ENCODE assay signal across 26 cellular contexts in the genomic region with DNA sequence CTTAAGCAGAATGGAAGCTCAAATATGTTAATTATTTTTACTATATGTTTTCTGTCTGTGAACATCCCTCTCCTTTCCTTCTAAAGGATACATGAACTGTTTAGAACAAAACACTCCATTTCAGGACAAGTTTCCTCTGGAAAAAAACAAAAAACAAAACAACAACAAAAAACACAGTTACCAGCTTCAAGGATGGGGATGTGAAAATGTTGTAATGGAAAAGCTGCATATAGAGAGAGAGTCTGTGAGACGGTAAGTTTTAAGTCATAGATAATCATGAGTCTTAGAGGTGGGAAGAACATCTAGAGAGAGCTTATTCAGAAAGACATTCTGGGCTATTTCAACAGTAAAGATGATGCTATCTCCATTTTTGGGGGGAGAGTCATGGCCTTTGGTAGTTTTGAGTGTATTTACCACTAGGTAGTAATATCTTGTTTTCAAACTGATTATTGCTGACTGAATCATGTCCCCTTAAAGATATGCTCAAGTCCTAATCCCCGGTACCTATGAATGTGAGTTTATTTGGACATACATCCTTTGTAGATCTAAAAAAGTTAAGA. TPM values are rescaled to one million over a fixed set of nuclear protein-coding genes. Genes with fewer than 3 reads are reported as not detected.
DNase-seq lines count a peak whose midpoint lies in the region; ATAC-seq, FAIRE-seq and TF ChIP-seq lines count a peak whose summit lies in the region.
"Had no signal": no experiment of that assay in that cellular context is flagged by ENCODE, and none has a peak within 500 bp of the region (broad histone marks: within the 10 kb centered on the region; RNA-seq: fewer than 3 reads in every experiment).

No MANE protein-coding gene starts in this region.

- H3K9me3 Mint-ChIP-seq in activated T-cell treated with anti-CD3 and anti-CD28 coated beads, Interleukin-2, amount 50 U/mL, for 4 hours, result peaks cover 25% of the 10 kb centered on the region
- H3K9me3 Mint-ChIP-seq in activated T-helper 17 cell treated with anti-CD3 and anti-CD28 coated beads, Interleukin-2, amount 50 U/mL, for 72 hours, result peaks cover 14% of the 10 kb centered on the region
- H3K9me3 Mint-ChIP-seq in stimulated activated naive B cell treated with anti-CD40 and anti-IgM and Interleukin-4, amounts not matched to agents 10 μg/mL and 1 μg/mL and 100 μg/mL, for 72 hours, result peaks cover 24 to 29% of the 10 kb centered on the region in 2 donors
- H3K9me3 Mint-ChIP-seq in CD4-positive, alpha-beta memory T cell, result peaks cover 0 to 19% (median 16%) of the 10 kb centered on the region in 8 donors

- 84 to 87% (median 84%) methylated on average over 2 of the region's 2 CpGs for WGBS in adrenal gland, 4 donors

- peak overlapping the region; percentile 22 for H3K4me3 Mint-ChIP-seq in activated T-cell treated with anti-CD3 and anti-CD28 coated beads, Interleukin-2, amount 50 U/mL, for 4 hours
- H3K4me3 Mint-ChIP-seq in activated T-helper 17 cell treated with anti-CD3 and anti-CD28 coated beads, Interleukin-2, amount 50 U/mL, for 72 hours, result peak overlapping the region; percentile 47
- H3K4me3 Mint-ChIP-seq in stimulated activated naive B cell treated with anti-CD40 and anti-IgM and Interleukin-4, amounts not matched to agents 10 μg/mL and 1 μg/mL and 100 μg/mL, for 72 hours, result peak overlapping the region; percentile 5 to 63
- no peak overlapping the region for H3K4me3 Mint-ChIP-seq in CD4-positive, alpha-beta memory T cell
- H3K4me3 Mint-ChIP-seq: T-helper 2 cell treated with Interferon-gamma antibody and Interleukin-4, amounts not matched to agents 5 μg/mL and 100 μg/mL, for 36 hours had no signal

- H3K36me3 Mint-ChIP-seq in activated T-cell treated with anti-CD3 and anti-CD28 coated beads, Interleukin-2, amount 50 U/mL, for 4 hours (ENCODE audit: insufficient read depth), result peaks cover 13% of the 10 kb centered on the region
- peaks cover 28% of the 10 kb centered on the region for H3K36me3 Mint-ChIP-seq in activated T-helper 17 cell treated with anti-CD3 and anti-CD28 coated beads, Interleukin-2, amount 50 U/mL, for 72 hours (ENCODE audit: low read depth)
- peaks cover 38 to 59% of the 10 kb centered on the region in 2 donors for H3K36me3 Mint-ChIP-seq in stimulated activated naive B cell treated with anti-CD40 and anti-IgM and Interleukin-4, amounts not matched to agents 10 μg/mL and 1 μg/mL and 100 μg/mL, for 72 hours
- peaks cover 4 to 12% of the 10 kb centered on the region in 2 donors for H3K36me3 Mint-ChIP-seq in CD4-positive, alpha-beta memory T cell

- peaks cover 65% of the 10 kb centered on the region for H3K4me1 Mint-ChIP-seq in activated T-cell treated with anti-CD3 and anti-CD28 coated beads, Interleukin-2, amount 50 U/mL, for 4 hours (ENCODE audit: low read depth)
- peaks cover 52% of the 10 kb centered on the region for H3K4me1 Mint-ChIP-seq in activated T-helper 17 cell treated with anti-CD3 and anti-CD28 coated beads, Interleukin-2, amount 50 U/mL, for 72 hours
- H3K4me1 Mint-ChIP-seq in stimulated activated naive B cell treated with anti-CD40 and anti-IgM and Interleukin-4, amounts not matched to agents 10 μg/mL and 1 μg/mL and 100 μg/mL, for 72 hours, result peaks cover 57 to 88% of the 10 kb centered on the region in 2 donors
- H3K4me1 Mint-ChIP-seq in CD4-positive, alpha-beta memory T cell, result peaks cover 6 to 15% (median 12%) of the 10 kb centered on the region in 4 donors

- no peaks in the 10 kb centered on the region for H3K9me3 ChIP-seq in adrenal gland (replicated peaks in 1 of 3)
- no peaks in the 10 kb centered on the region for H3K9me3 ChIP-seq in CD4-positive, alpha-beta memory T cell (ENCODE audit: control insufficient read depth in 1 of 2, low read length in 2 of 2)
- H3K9me3 ChIP-seq: thoracic aorta, vagina had no signal

- H3K27ac ChIP-seq in adrenal gland, result no peak overlapping the region
- no peak overlapping the region for H3K27ac ChIP-seq in CD4-positive, alpha-beta memory T cell (ENCODE audit: low read depth, low read length)
- H3K27ac ChIP-seq: epithelial cell of prostate, GM23248, heart right ventricle, thoracic aorta, vagina had no signal

- H3K4me1 ChIP-seq in adrenal gland (replicated peaks in 1 of 2), result no peaks in the 10 kb centered on the region
- peaks cover 17% of the 10 kb centered on the region for H3K4me1 ChIP-seq in CD4-positive, alpha-beta memory T cell (ENCODE audit: insufficient read depth, low read length)
- H3K4me1 ChIP-seq: vagina had no signal

- DNase-seq in activated T-cell treated with anti-CD3 and anti-CD28 coated beads, Interleukin-2, amount 50 U/mL, for 4 hours, result no peak
- no peak for DNase-seq in activated T-cell treated with anti-CD3 and anti-CD28 coated beads, Interleukin-2, amount 50 U/mL, for 48 hours
- DNase-seq in GM12892 (ENCODE audit: insufficient read length), result no peak
- DNase-seq in stimulated activated naive B cell treated with anti-CD40 and anti-IgM and Interleukin-4, amounts not matched to agents 10 μg/mL and 1 μg/mL and 100 μg/mL, for 72 hours, result no peak
- no peak for DNase-seq in globus pallidus (ENCODE audit: low spot score)
- DNase-seq in adrenal gland, result no peak
- DNase-seq in CD4-positive, alpha-beta memory T cell, result no peak
- DNase-seq: activated CD4-positive, alpha-beta T cell treated with anti-CD3 and anti-CD28 coated beads, Interleukin-2, amount 50 U/mL, for 48 hours; amniotic stem cell; CD4-positive, CD25-positive, alpha-beta regulatory T cell; effector CD4-positive, alpha-beta T cell; heart right ventricle; left cardiac atrium; mesenchymal stem cell; NCI-H2081; NCI-H345; NCI-H82; OCI-M1; small intestine; stimulated activated CD4-positive, alpha-beta T cell treated with anti-CD3 and anti-CD28 coated beads, Interleukin-1b, Interleukin-23, amount 100 ng/mL, for 48 hours had no signal

- POLR2A ChIA-PET in CD4-positive, alpha-beta memory T cell (lab: Charles Lee; ENCODE audit: partially characterized antibody), result no interaction called here

- H3K27me3 ChIP-seq in adrenal gland, result no peaks in the 10 kb centered on the region
- no peaks in the 10 kb centered on the region for H3K27me3 ChIP-seq in CD4-positive, alpha-beta memory T cell (ENCODE audit: insufficient read depth, low read length)
- H3K27me3 ChIP-seq: heart right ventricle, vagina had no signal

- FAIRE-seq in GM12892 (lab: Jason Lieb, UNC), result peak; percentile 72
- FAIRE-seq: small intestine had no signal

- H3K27ac Mint-ChIP-seq in activated T-helper 17 cell treated with anti-CD3 and anti-CD28 coated beads, Interleukin-2, amount 50 U/mL, for 72 hours, result peak overlapping the region; percentile 84
- peak overlapping the region; percentile 98 for H3K27ac Mint-ChIP-seq in stimulated activated naive B cell treated with anti-CD40 and anti-IgM and Interleukin-4, amounts not matched to agents 10 μg/mL and 1 μg/mL and 100 μg/mL, for 72 hours
- no peak overlapping the region for H3K27ac Mint-ChIP-seq in CD4-positive, alpha-beta memory T cell
- H3K27ac Mint-ChIP-seq: T-helper 2 cell treated with Interferon-gamma antibody and Interleukin-4, amounts not matched to agents 5 μg/mL and 100 μg/mL, for 36 hours had no signal

- no peak for TF ChIP-seq POLR2A in GM12892 (IDR thresholded peaks at IDR 0.05; ENCODE audit: low read depth, low read length)
- TF ChIP-seq POLR2A in adrenal gland (IDR thresholded peaks at IDR 0.05), result no peak

- TF ChIP-seq CTCF in adrenal gland (IDR thresholded peaks at IDR 0.05), result no peak

- H3K4me3 ChIP-seq in adrenal gland, result no peak overlapping the region
- H3K4me3 ChIP-seq in CD4-positive, alpha-beta memory T cell (ENCODE audit: low read length in 2 of 2), result no peak overlapping the region
- H3K4me3 ChIP-seq: GM23248, heart right ventricle, thoracic aorta, vagina had no signal

- ATAC-seq in activated T-cell treated with anti-CD3 and anti-CD28 coated beads, Interleukin-2, amount 50 U/mL, for 4 hours, result peak; percentile 58 to 62
- ATAC-seq in activated T-helper 17 cell treated with anti-CD3 and anti-CD28 coated beads, Interleukin-2, amount 50 U/mL, for 72 hours (replicated peaks), result peak; percentile 58
- peak; percentile 19 to 28 for ATAC-seq in stimulated activated naive B cell treated with anti-CD40 and anti-IgM and Interleukin-4, amounts not matched to agents 10 μg/mL and 1 μg/mL and 100 μg/mL, for 72 hours (replicated peaks)
- ATAC-seq: heart right ventricle, left cardiac atrium had no signal

- no peaks in the 10 kb centered on the region for H3K27me3 Mint-ChIP-seq in activated T-cell treated with anti-CD3 and anti-CD28 coated beads, Interleukin-2, amount 50 U/mL, for 4 hours (ENCODE audit: low read depth)
- H3K27me3 Mint-ChIP-seq in activated T-helper 17 cell treated with anti-CD3 and anti-CD28 coated beads, Interleukin-2, amount 50 U/mL, for 72 hours, result peaks cover 2% of the 10 kb centered on the region
- no peaks in the 10 kb centered on the region for H3K27me3 Mint-ChIP-seq in stimulated activated naive B cell treated with anti-CD40 and anti-IgM and Interleukin-4, amounts not matched to agents 10 μg/mL and 1 μg/mL and 100 μg/mL, for 72 hours
- peaks cover 2 to 9% of the 10 kb centered on the region in 2 donors for H3K27me3 Mint-ChIP-seq in CD4-positive, alpha-beta memory T cell

- H3K36me3 ChIP-seq in adrenal gland (replicated peaks in 1 of 2), result no peaks in the 10 kb centered on the region
- no peaks in the 10 kb centered on the region for H3K36me3 ChIP-seq in CD4-positive, alpha-beta memory T cell (ENCODE audit: insufficient read depth, low read length)
- H3K36me3 ChIP-seq: heart right ventricle, thoracic aorta, vagina had no signal

- CTCF ChIA-PET in CD4-positive, alpha-beta memory T cell (lab: Charles Lee; ENCODE audit: partially characterized antibody), result interaction anchor here (0.5 to 2.2 kb wide), 4 partner anchors 10 to 44 kb away, joined by 3 to 9 read pairs (median 4); no protein-coding TSS in a partner anchor

- intact Hi-C loops in adrenal gland (cut with DNase I), result no loop called here
- intact Hi-C loops in CD4-positive, alpha-beta memory T cell (cut with micrococcal nuclease), result no loop called here

RNA-seq across cellular contexts. Expression of gene INPP5F, which starts 23.3 kb away (rescaled TPM):
- 10 to 100 TPM; 18.1 to 23.6 (median 21.1) TPM for total RNA-seq in activated T-cell treated with anti-CD3 and anti-CD28 coated beads, Interleukin-2, amount 50 U/mL, for 4 hours
- polyA plus RNA-seq in GM12892 (2012; ENCODE audit: missing spikeins), result 11.8 TPM
- total RNA-seq in activated T-helper 17 cell treated with anti-CD3 and anti-CD28 coated beads, Interleukin-2, amount 50 U/mL, for 72 hours, result 10 to 100 TPM; 12.4 to 26.3 TPM
- 10 to 100 TPM in 4 of 8 donors, 1 to 10 TPM in 4; 5.1 to 19.3 (median 9.9) TPM for total RNA-seq in adrenal gland
- 10 to 100 TPM in 2 of 3 donors, 1 to 10 TPM in 1; 7.0 to 26.4 (median 10.1) TPM for polyA plus RNA-seq in adrenal gland
- total RNA-seq in CD4-positive, alpha-beta memory T cell, result 10 to 100 TPM; 10.6 to 10.9 TPM
- polyA plus RNA-seq in CD4-positive, alpha-beta memory T cell, result 1 to 10 TPM; 3.6 to 5.5 TPM

RNA-seq across cellular contexts. Expression of gene BAG3, which starts 51.4 kb away (rescaled TPM):
- total RNA-seq in activated T-cell treated with anti-CD3 and anti-CD28 coated beads, Interleukin-2, amount 50 U/mL, for 4 hours, result 10 to 100 TPM; 14.7 to 21.6 (median 15.8) TPM
- polyA plus RNA-seq in GM12892 (2012; ENCODE audit: missing spikeins), result 3.7 TPM
- 10 to 100 TPM; 24.7 to 26.6 TPM for total RNA-seq in activated T-helper 17 cell treated with anti-CD3 and anti-CD28 coated beads, Interleukin-2, amount 50 U/mL, for 72 hours
- total RNA-seq in adrenal gland, result 10 to 100 TPM; 25.6 to 49.3 (median 33.7) TPM
- polyA plus RNA-seq in adrenal gland, result 10 to 100 TPM; 13.5 to 48.0 (median 15.0) TPM
- total RNA-seq in CD4-positive, alpha-beta memory T cell, result 10 to 100 TPM; 20.8 to 21.6 TPM
- polyA plus RNA-seq in CD4-positive, alpha-beta memory T cell, result 10 to 100 TPM in 1 of 2 donors, 1 to 10 TPM in 1; 8.5 to 27.3 TPM

Comparison
In these comparisons a context has a peak if more than half of its experiments do, and no peak if none do; other contexts are left out.
1. H3K4me3 Mint-ChIP-seq: peak in activated T-cell treated with anti-CD3 and anti-CD28 coated beads, Interleukin-2, amount 50 U/mL, for 4 hours (single experiment), activated T-helper 17 cell treated with anti-CD3 and anti-CD28 coated beads, Interleukin-2, amount 50 U/mL, for 72 hours (single experiment) and stimulated activated naive B cell treated with anti-CD40 and anti-IgM and Interleukin-4, amounts not matched to agents 10 μg/mL and 1 μg/mL and 100 μg/mL, for 72 hours (2 of 2); none in CD4-positive, alpha-beta memory T cell (0 of 8).
2. H3K27ac Mint-ChIP-seq: peak in activated T-helper 17 cell treated with anti-CD3 and anti-CD28 coated beads, Interleukin-2, amount 50 U/mL, for 72 hours (single experiment) and stimulated activated naive B cell treated with anti-CD40 and anti-IgM and Interleukin-4, amounts not matched to agents 10 μg/mL and 1 μg/mL and 100 μg/mL, for 72 hours (single experiment); none in CD4-positive, alpha-beta memory T cell (0 of 7).
3. Peak in every context shown above with its lines, with median percentiles within 50 percentile points of each other: ATAC-seq.